ENCODE assay signal across 12 cellular contexts in genomic region chr3:97970131-97970530, GRCh38. TPM values are rescaled to one million over a fixed set of nuclear protein-coding genes. Genes with fewer than 3 reads are reported as not detected.
DNase-seq lines count a peak whose midpoint lies in the region; ATAC-seq, FAIRE-seq and TF ChIP-seq lines count a peak whose summit lies in the region.
"Had no signal": no experiment of that assay in that cellular context is flagged by ENCODE, and none has a peak within 500 bp of the region (broad histone marks: within the 10 kb centered on the region; RNA-seq: fewer than 3 reads in every experiment).

No MANE protein-coding gene starts in this region.

- no peak overlapping the region for H3K4me3 ChIP-seq in CD8-positive, alpha-beta memory T cell (ENCODE audit: low read length)
- H3K4me3 ChIP-seq in HAP-1, result peak overlapping the region; percentile 50; the same call in 1 of the 2 replicates
- peak overlapping the region in 1 of 2 donors; percentile 4 for H3K4me3 ChIP-seq in kidney (ENCODE audit: low read length in 2 of 2)

- no peak for DNase-seq in CD8-positive, alpha-beta memory T cell
- DNase-seq in HAP-1 (ENCODE audit: low spot score in 2 of 2) (no peak), natural killer cell (no peak), NCI-H510A (lab: John Stamatoyannopoulos, UW) (no peak), kidney (no peak), NCI-H1417 treated with DMSO at 0.1 percent for 48 hours (lab: John Stamatoyannopoulos, UW) (no peak), NOMO-1 treated with dmso at 0.1 percent for 144 hours (lab: John Stamatoyannopoulos, UW; ENCODE audit: unreplicated experiment) (no peak)
- DNase-seq: activated CD4-positive, CD25-positive, alpha-beta regulatory T cell; amniotic stem cell; effector memory CD4-positive, alpha-beta T cell; small intestine had no signal

- no peak for TF ChIP-seq CTCF in natural killer cell (IDR thresholded peaks at IDR 0.05)
- TF ChIP-seq CTCF in kidney (IDR thresholded peaks at IDR 0.05; ENCODE audit: borderline replicate concordance, extremely low read depth, insufficient read depth), result no peak

- FAIRE-seq in kidney (lab: Jason Lieb, UNC), result no peak
- FAIRE-seq: small intestine had no signal

- CTCF ChIA-PET in CD8-positive, alpha-beta memory T cell (lab: Charles Lee), result interaction anchor here (1.3 kb wide), 1 partner anchor 149 kb away, joined by 3 read pairs; the partner anchor contains the start of gene CRYBG3

- no peaks in the 10 kb centered on the region for H3K9me3 Mint-ChIP-seq in CD8-positive, alpha-beta memory T cell
- H3K9me3 Mint-ChIP-seq in activated T-helper 17 cell treated with anti-CD3 and anti-CD28 coated beads, Interleukin-2, amount 50 U/mL, for 72 hours, result no peaks in the 10 kb centered on the region
- H3K9me3 Mint-ChIP-seq in natural killer cell, result no peaks in the 10 kb centered on the region

- no peaks in the 10 kb centered on the region for H3K27me3 ChIP-seq in CD8-positive, alpha-beta memory T cell (ENCODE audit: insufficient read depth, low read length, poor library complexity, severe bottlenecking)
- H3K27me3 ChIP-seq in HAP-1 (ENCODE audit: low read depth), result no peaks in the 10 kb centered on the region

- H3K27me3 Mint-ChIP-seq in CD8-positive, alpha-beta memory T cell, result no peaks in the 10 kb centered on the region
- no peaks in the 10 kb centered on the region for H3K27me3 Mint-ChIP-seq in activated T-helper 17 cell treated with anti-CD3 and anti-CD28 coated beads, Interleukin-2, amount 50 U/mL, for 72 hours
- no peaks in the 10 kb centered on the region for H3K27me3 Mint-ChIP-seq in natural killer cell (ENCODE audit: low read depth in 2 of 2)

- ATAC-seq in activated T-helper 17 cell treated with anti-CD3 and anti-CD28 coated beads, Interleukin-2, amount 50 U/mL, for 72 hours (replicated peaks), result no peak
- no peak for ATAC-seq in natural killer cell

- H3K4me1 Mint-ChIP-seq in CD8-positive, alpha-beta memory T cell, result peaks cover 54 to 79% (median 66%) of the 10 kb centered on the region in 3 donors
- peaks cover 47% of the 10 kb centered on the region for H3K4me1 Mint-ChIP-seq in activated T-helper 17 cell treated with anti-CD3 and anti-CD28 coated beads, Interleukin-2, amount 50 U/mL, for 72 hours
- H3K4me1 Mint-ChIP-seq in natural killer cell, result peaks cover 26 to 35% of the 10 kb centered on the region in 2 donors

- H3K36me3 ChIP-seq in CD8-positive, alpha-beta memory T cell (ENCODE audit: insufficient read depth, low read length), result no peaks in the 10 kb centered on the region
- H3K36me3 ChIP-seq in HAP-1 (replicated peaks), result peaks cover 15% of the 10 kb centered on the region
- H3K36me3 ChIP-seq in kidney (ENCODE audit: control insufficient read depth in 1 of 2, insufficient read depth in 2 of 2, low read length in 2 of 2), result no peaks in the 10 kb centered on the region

- H3K27ac Mint-ChIP-seq in CD8-positive, alpha-beta memory T cell, result peak overlapping the region in 1 of 8 donors; percentile 11
- H3K27ac Mint-ChIP-seq in activated T-helper 17 cell treated with anti-CD3 and anti-CD28 coated beads, Interleukin-2, amount 50 U/mL, for 72 hours, result peak overlapping the region; percentile 96
- H3K27ac Mint-ChIP-seq in natural killer cell, result peak overlapping the region in 1 of 2 donors; percentile 74

- peaks cover 4 to 28% (median 7%) of the 10 kb centered on the region in 3 donors for H3K36me3 Mint-ChIP-seq in CD8-positive, alpha-beta memory T cell
- peaks cover 37% of the 10 kb centered on the region for H3K36me3 Mint-ChIP-seq in activated T-helper 17 cell treated with anti-CD3 and anti-CD28 coated beads, Interleukin-2, amount 50 U/mL, for 72 hours (ENCODE audit: low read depth)
- H3K36me3 Mint-ChIP-seq in natural killer cell, result no peaks in the 10 kb centered on the region

- H3K4me1 ChIP-seq in CD8-positive, alpha-beta memory T cell (ENCODE audit: insufficient read depth, low read length), result peaks cover 20% of the 10 kb centered on the region
- H3K4me1 ChIP-seq in HAP-1 (peaks cover 18% of the 10 kb centered on the region), kidney (ENCODE audit: control insufficient read depth in 1 of 2, insufficient read depth in 1 of 2, low read depth in 1 of 2, low read length in 2 of 2) (peaks cover 5% of the 10 kb centered on the region in 2 donors)

- in situ Hi-C loops in HAP-1 (cut with MboI; ENCODE audit: low sequenced_read_pairs), result no loop called here

- H3K9ac ChIP-seq in kidney (ENCODE audit: low read length in 2 of 2), result no peak overlapping the region

- peak overlapping the region; percentile 4 to 97 (median 94) for H3K4me3 Mint-ChIP-seq in CD8-positive, alpha-beta memory T cell
- peak overlapping the region; percentile 94 for H3K4me3 Mint-ChIP-seq in activated T-helper 17 cell treated with anti-CD3 and anti-CD28 coated beads, Interleukin-2, amount 50 U/mL, for 72 hours
- H3K4me3 Mint-ChIP-seq in natural killer cell, result peak overlapping the region; percentile 47

- POLR2A ChIA-PET in CD8-positive, alpha-beta memory T cell (lab: Charles Lee), result interaction anchor here (1.4 kb wide), 1 partner anchor 149 kb away, joined by 4 read pairs; the partner anchor contains the start of gene CRYBG3

- intact Hi-C loops in natural killer cell (cut with micrococcal nuclease), result no loop called here
- intact Hi-C loops in kidney (cut with DNase I), result no loop called here

- H3K27ac ChIP-seq in CD8-positive, alpha-beta memory T cell (ENCODE audit: low read depth, low read length), result no peak overlapping the region
- no peak overlapping the region for H3K27ac ChIP-seq in kidney (ENCODE audit: low read depth in 2 of 2, low read length in 2 of 2)

- no peaks in the 10 kb centered on the region for H3K9me3 ChIP-seq in CD8-positive, alpha-beta memory T cell (ENCODE audit: low read length)
- H3K9me3 ChIP-seq in HAP-1, result no peaks in the 10 kb centered on the region
- no peaks in the 10 kb centered on the region for H3K9me3 ChIP-seq in kidney (ENCODE audit: control insufficient read depth in 1 of 2, low read length in 2 of 2)

RNA-seq across cellular contexts. Expression of gene RIOX2, which starts 2.1 kb away (rescaled TPM):
- total RNA-seq in CD8-positive, alpha-beta memory T cell, result 10 to 100 TPM; 57.6 to 58.3 TPM
- 28.8 TPM for polyA plus RNA-seq in CD8-positive, alpha-beta memory T cell
- total RNA-seq in activated T-helper 17 cell treated with anti-CD3 and anti-CD28 coated beads, Interleukin-2, amount 50 U/mL, for 72 hours, result 10 to 100 TPM; 28.0 to 61.5 TPM
- total RNA-seq in natural killer cell (10 to 100 TPM in 2 of 3 donors, 1 to 10 TPM in 1; 8.7 to 16.2 (median 13.5) TPM), kidney (26.7 TPM)
- polyA plus RNA-seq in kidney (ENCODE audit: insufficient read depth, low read depth, low replicate concordance), result 19.8 TPM
